In genomic region chr3:60277376-60277800, GRCh38 we compare ENCODE assay signal across 24 cellular contexts.
A peak's percentile ranks its signal among the peaks of the same experiment; 100 is the strongest.
DNase-seq lines count a peak whose midpoint lies in the region; ATAC-seq and TF ChIP-seq lines count a peak whose summit lies in the region.
"Had no signal": no experiment of that assay in that cellular context is flagged by ENCODE, and none has a peak within 500 bp of the region (broad histone marks: within the 10 kb centered on the region; RNA-seq: fewer than 3 reads in every experiment).

No MANE protein-coding gene starts in this region.

- peak; percentile 8 for DNase-seq in NCI-H2171 treated with DMSO at 0.1 percent for 48 hours (lab: John Stamatoyannopoulos, UW)
- DNase-seq in NCI-H2171 (lab: John Stamatoyannopoulos, UW): no peak
- DNase-seq in M059J (ENCODE audit: low read depth): peak; percentile 1
- peak; percentile 25 for DNase-seq in globus pallidus (ENCODE audit: low spot score)
- peak; percentile 9 for DNase-seq in prostate gland (ENCODE audit: low spot score)
- DNase-seq in left colon: no peak
- no peak for DNase-seq in NCI-H526 treated with DMSO at 0.1 percent for 48 hours (lab: John Stamatoyannopoulos, UW)
- no peak for DNase-seq in heart right ventricle
- DNase-seq: activated CD4-positive, alpha-beta T cell treated with anti-CD3 and anti-CD28 coated beads, Interleukin-2, amount 10 ng/mL, durations not matched to agents 24 days and 14 days; activated CD8-positive, alpha-beta memory T cell treated with anti-CD3 and anti-CD28 coated beads, Interleukin-2, amount 10 ng/mL, durations not matched to agents 7 days and 5 days; activated naive CD4-positive, alpha-beta T cell treated with anti-CD3 and anti-CD28 coated beads, Interleukin-2, amount 50 U/mL, for 16 hours; aorta; dermis blood vessel endothelial cell; DMS79 treated with DMSO at 0.1 percent for 48 hours; NCI-H1105; NCI-H1930; retina; upper lobe of left lung had no signal

- no peak for TF ChIP-seq POLR2A in prostate gland (IDR thresholded peaks at IDR 0.05)

- H3K36me3 ChIP-seq in prostate gland (no peaks in the 10 kb centered on the region), heart right ventricle (no peaks in the 10 kb centered on the region)
- H3K36me3 ChIP-seq: HAP-1, upper lobe of left lung had no signal

- H3K27ac ChIP-seq in prostate gland: no peak overlapping the region
- H3K27ac ChIP-seq in heart right ventricle: no peak overlapping the region
- H3K27ac ChIP-seq: A549, SK-N-MC, upper lobe of left lung, VCaP had no signal

- no peaks in the 10 kb centered on the region for H3K9me3 ChIP-seq in prostate gland
- no peaks in the 10 kb centered on the region for H3K9me3 ChIP-seq in heart right ventricle
- H3K9me3 ChIP-seq: A549, HAP-1, upper lobe of left lung had no signal

- H3K4me1 ChIP-seq in prostate gland (replicated peaks) (no peaks in the 10 kb centered on the region), heart right ventricle (no peaks in the 10 kb centered on the region)
- H3K4me1 ChIP-seq: A549, upper lobe of left lung had no signal

- no peak for TF ChIP-seq CTCF in prostate gland (IDR thresholded peaks at IDR 0.05)
- no peak for TF ChIP-seq CTCF in heart right ventricle (IDR thresholded peaks at IDR 0.05)

- intact Hi-C loops in prostate gland (cut with DNase I) (no loop called here), left colon (cut with DNase I, micrococcal nuclease) (no loop called here), heart right ventricle (cut with DNase I) (no loop called here)

- H3K4me3 ChIP-seq in prostate gland (no peak overlapping the region), heart right ventricle (no peak overlapping the region)
- H3K4me3 ChIP-seq: A549, HAP-1, SK-N-MC, smooth muscle cell, upper lobe of left lung had no signal

- ATAC-seq in left colon: no peak
- no peak for ATAC-seq in heart right ventricle
- ATAC-seq: A549; activated CD8-positive, alpha-beta memory T cell treated with anti-CD3 and anti-CD28 coated beads, Interleukin-2, amount 10 ng/mL, durations not matched to agents 7 days and 5 days; left lobe of liver had no signal

- H3K27me3 ChIP-seq in prostate gland (replicated peaks; ENCODE audit: insufficient read depth) (no peaks in the 10 kb centered on the region), heart right ventricle (no peaks in the 10 kb centered on the region)
- H3K27me3 ChIP-seq: upper lobe of left lung had no signal

- WGBS in prostate gland: 65% methylated on average over 6 of the region's 6 CpGs
- WGBS in heart right ventricle, 2 donors: 94 to 96% methylated on average over 6 of the region's 6 CpGs

Comparison
In these comparisons a context has a peak if more than half of its experiments do, and no peak if none do; other contexts are left out.
1. DNase-seq: peak in NCI-H2171 treated with DMSO at 0.1 percent for 48 hours (single experiment), M059J (single experiment), globus pallidus (single experiment) and prostate gland (single experiment); none in NCI-H2171 (single experiment), left colon (0 of 2), NCI-H526 treated with DMSO at 0.1 percent for 48 hours (single experiment) and heart right ventricle (0 of 2).